Comparison of ENCODE assay signal across 10 cellular contexts in the genomic region with DNA sequence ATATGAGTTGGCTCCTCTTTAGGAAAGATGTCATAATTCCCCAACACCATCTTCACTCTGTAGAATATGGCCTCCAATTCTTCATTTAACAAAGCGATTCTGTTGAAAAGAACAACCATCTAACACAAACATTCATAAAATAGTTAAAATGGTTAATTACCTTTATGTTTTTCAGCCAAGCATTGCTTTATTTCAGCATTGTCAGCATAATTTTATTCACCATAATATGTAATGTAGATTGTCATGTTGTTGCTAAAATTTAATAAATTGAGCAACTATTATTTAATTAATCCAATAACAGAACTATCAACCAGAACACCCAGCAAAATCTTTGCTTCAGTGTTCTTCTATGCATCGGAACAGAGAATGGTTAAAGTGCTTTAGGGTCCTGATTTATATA. TPM values are rescaled to one million over a fixed set of nuclear protein-coding genes. Genes with fewer than 3 reads are reported as not detected.
"Had no signal": no experiment of that assay in that cellular context is flagged by ENCODE, and none has a peak within 500 bp of the region (broad histone marks: within the 10 kb centered on the region; RNA-seq: fewer than 3 reads in every experiment).

No MANE protein-coding gene starts in this region.

- H3K4me3 ChIP-seq: GM23338, HAP-1 had no signal

- ATAC-seq: GM23338, HCT116 had no signal

- H3K4me2 ChIP-seq: GM23338, KMS-11 had no signal

- H3K9me3 ChIP-seq: HAP-1 had no signal

- H3K36me3 ChIP-seq: HAP-1 had no signal

- DNase-seq: H7, HFFc6, Karpas-422, KBM-7 had no signal

- H3K27ac ChIP-seq: KMS-11 had no signal

- H3K9ac ChIP-seq: KMS-11 had no signal

- H2AFZ ChIP-seq: GM23338 had no signal

- FAIRE-seq: HTR-8/SVneo had no signal

RNA-seq across cellular contexts. Expression of a gene that starts 46.2 kb away (rescaled TPM):
- total RNA-seq: HT-29 had no signal
